In genomic region chr1:155931332-155932038, GRCh38 we compare ENCODE assay signal across 11 cellular contexts. TPM values are rescaled to one million over a fixed set of nuclear protein-coding genes. Genes with fewer than 3 reads are reported as not detected.
DNase-seq lines count a peak whose midpoint lies in the region; ATAC-seq and TF ChIP-seq lines count a peak whose summit lies in the region.
"Had no signal": no experiment of that assay in that cellular context is flagged by ENCODE, and none has a peak within 500 bp of the region (broad histone marks: within the 10 kb centered on the region; RNA-seq: fewer than 3 reads in every experiment).

No MANE protein-coding gene starts in this region.

- H3K4me3 Mint-ChIP-seq in activated CD4-positive, alpha-beta T cell treated with anti-CD3 and anti-CD28 coated beads, Interleukin-2, amount 10 ng/mL, durations not matched to agents 7 days and 5 days = peak overlapping the region; percentile 47
- peak overlapping the region; percentile 19 for H3K4me3 Mint-ChIP-seq in activated B cell treated with CpG ODN at 0.5 μM for 24 hours
- peak overlapping the region; percentile 73 for H3K4me3 Mint-ChIP-seq in stimulated activated memory B cell treated with anti-CD40 and anti-IgM and Interleukin-4, amounts not matched to agents 10 μg/mL and 1 μg/mL and 100 μg/mL, for 72 hours

- peaks cover 46% of the 10 kb centered on the region for H3K4me1 Mint-ChIP-seq in activated CD4-positive, alpha-beta T cell treated with anti-CD3 and anti-CD28 coated beads, Interleukin-2, amount 10 ng/mL, durations not matched to agents 7 days and 5 days
- peaks cover 30% of the 10 kb centered on the region for H3K4me1 Mint-ChIP-seq in activated B cell treated with CpG ODN at 0.5 μM for 24 hours
- H3K4me1 Mint-ChIP-seq in stimulated activated memory B cell treated with anti-CD40 and anti-IgM and Interleukin-4, amounts not matched to agents 10 μg/mL and 1 μg/mL and 100 μg/mL, for 72 hours = peaks cover 25% of the 10 kb centered on the region

- POLR2A ChIA-PET in activated CD4-positive, alpha-beta T cell treated with anti-CD3 and anti-CD28 coated beads, Interleukin-2, amount 10 ng/mL, durations not matched to agents 7 days and 5 days (lab: Charles Lee) = no interaction called here
- POLR2A ChIA-PET in activated B cell treated with CpG ODN at 0.5 μM for 24 hours (lab: Charles Lee) = interaction anchor here (0.6 to 1.5 kb wide), 12 partner anchors 11 to 577 kb away, joined by 3 to 17 read pairs (median 4); partner anchors contain the start of gene ARHGEF2

- no peaks in the 10 kb centered on the region for H3K9me3 Mint-ChIP-seq in activated CD4-positive, alpha-beta T cell treated with anti-CD3 and anti-CD28 coated beads, Interleukin-2, amount 10 ng/mL, durations not matched to agents 7 days and 5 days
- H3K9me3 Mint-ChIP-seq in activated B cell treated with CpG ODN at 0.5 μM for 24 hours = no peaks in the 10 kb centered on the region
- no peaks in the 10 kb centered on the region for H3K9me3 Mint-ChIP-seq in stimulated activated memory B cell treated with anti-CD40 and anti-IgM and Interleukin-4, amounts not matched to agents 10 μg/mL and 1 μg/mL and 100 μg/mL, for 72 hours

- ATAC-seq in activated B cell treated with CpG ODN at 0.5 μM for 24 hours (ENCODE audit: low read depth) = no peak
- ATAC-seq in stimulated activated memory B cell treated with anti-CD40 and anti-IgM and Interleukin-4, amounts not matched to agents 10 μg/mL and 1 μg/mL and 100 μg/mL, for 72 hours = no peak
- no peak for ATAC-seq in HG02884 (IDR thresholded peaks at IDR 0.05; ENCODE audit: unreplicated experiment)
- no peak for ATAC-seq in GM18909 (IDR thresholded peaks at IDR 0.05; ENCODE audit: poor library complexity, unreplicated experiment)
- no peak for ATAC-seq in GM21619 (IDR thresholded peaks at IDR 0.05; ENCODE audit: unreplicated experiment)
- ATAC-seq: left lobe of liver had no signal

- H3K27ac Mint-ChIP-seq in activated CD4-positive, alpha-beta T cell treated with anti-CD3 and anti-CD28 coated beads, Interleukin-2, amount 10 ng/mL, durations not matched to agents 7 days and 5 days = peak overlapping the region; percentile 62
- H3K27ac Mint-ChIP-seq in activated B cell treated with CpG ODN at 0.5 μM for 24 hours = peak overlapping the region; percentile 30
- peak overlapping the region; percentile 81 for H3K27ac Mint-ChIP-seq in stimulated activated memory B cell treated with anti-CD40 and anti-IgM and Interleukin-4, amounts not matched to agents 10 μg/mL and 1 μg/mL and 100 μg/mL, for 72 hours

- no peak for DNase-seq in activated CD4-positive, alpha-beta T cell treated with anti-CD3 and anti-CD28 coated beads, Interleukin-2, amount 10 ng/mL, durations not matched to agents 7 days and 5 days
- no peak for DNase-seq in activated CD4-positive, alpha-beta T cell treated with anti-CD3 and anti-CD28 coated beads for 1 hour
- peak; percentile 1 for DNase-seq in activated B cell treated with CpG ODN at 0.5 μM for 24 hours
- peak; percentile 80 for DNase-seq in glomerular visceral epithelial cell (ENCODE audit: extremely low spot score)
- DNase-seq: stimulated activated naive CD4-positive, alpha-beta T cell treated with Interleukin-2 at 50 U/mL for 16 hours had no signal

- peaks cover 43% of the 10 kb centered on the region for H3K36me3 Mint-ChIP-seq in activated CD4-positive, alpha-beta T cell treated with anti-CD3 and anti-CD28 coated beads, Interleukin-2, amount 10 ng/mL, durations not matched to agents 7 days and 5 days (ENCODE audit: low read depth)
- peaks cover 61% of the 10 kb centered on the region for H3K36me3 Mint-ChIP-seq in activated B cell treated with CpG ODN at 0.5 μM for 24 hours (ENCODE audit: low read depth)
- H3K36me3 Mint-ChIP-seq in stimulated activated memory B cell treated with anti-CD40 and anti-IgM and Interleukin-4, amounts not matched to agents 10 μg/mL and 1 μg/mL and 100 μg/mL, for 72 hours = peaks cover 39% of the 10 kb centered on the region

- no peak for TF ChIP-seq CTCF in activated B cell treated with CpG ODN at 0.5 μM for 24 hours (IDR thresholded peaks at IDR 0.05)

- intact Hi-C loops in activated B cell treated with CpG ODN at 0.5 μM for 24 hours (cut with micrococcal nuclease) = no loop called here

- CTCF ChIA-PET in activated CD4-positive, alpha-beta T cell treated with anti-CD3 and anti-CD28 coated beads, Interleukin-2, amount 10 ng/mL, durations not matched to agents 7 days and 5 days (lab: Charles Lee) = interaction anchor here (0.6 to 2.8 kb wide), 7 partner anchors 8 to 373 kb away, joined by 3 to 18 read pairs (median 4); no protein-coding TSS in a partner anchor
- CTCF ChIA-PET in activated B cell treated with CpG ODN at 0.5 μM for 24 hours (lab: Charles Lee) = interaction anchor here (1.0 to 5.7 kb wide), 2 partner anchors 59 to 135 kb away, joined by 3 to 52 read pairs; no protein-coding TSS in a partner anchor

- H3K27me3 Mint-ChIP-seq in activated CD4-positive, alpha-beta T cell treated with anti-CD3 and anti-CD28 coated beads, Interleukin-2, amount 10 ng/mL, durations not matched to agents 7 days and 5 days = no peaks in the 10 kb centered on the region
- H3K27me3 Mint-ChIP-seq in activated B cell treated with CpG ODN at 0.5 μM for 24 hours = no peaks in the 10 kb centered on the region
- H3K27me3 Mint-ChIP-seq in stimulated activated memory B cell treated with anti-CD40 and anti-IgM and Interleukin-4, amounts not matched to agents 10 μg/mL and 1 μg/mL and 100 μg/mL, for 72 hours = no peaks in the 10 kb centered on the region

RNA-seq across cellular contexts. Expression of gene KHDC4, which starts 2.7 kb away (rescaled TPM):
- 10 to 100 TPM; 66.3 to 67.3 TPM for total RNA-seq in activated CD4-positive, alpha-beta T cell treated with anti-CD3 and anti-CD28 coated beads, Interleukin-2, amount 10 ng/mL, durations not matched to agents 7 days and 5 days
- total RNA-seq in activated B cell treated with CpG ODN at 0.5 μM for 24 hours = 88.3 and 105 TPM in 2 replicates

RNA-seq across cellular contexts. Expression of gene RXFP4, which starts 10.0 kb away (rescaled TPM):
- not detected for total RNA-seq in activated CD4-positive, alpha-beta T cell treated with anti-CD3 and anti-CD28 coated beads, Interleukin-2, amount 10 ng/mL, durations not matched to agents 7 days and 5 days
- total RNA-seq in activated B cell treated with CpG ODN at 0.5 μM for 24 hours = not detected in 2 replicates
- total RNA-seq: left lobe of liver, LHCN-M2 had no signal

RNA-seq across cellular contexts. Expression of gene RIT1, which starts 20.3 kb away (rescaled TPM):
- 10 to 100 TPM; 24.0 to 28.4 TPM for total RNA-seq in activated CD4-positive, alpha-beta T cell treated with anti-CD3 and anti-CD28 coated beads, Interleukin-2, amount 10 ng/mL, durations not matched to agents 7 days and 5 days
- total RNA-seq in activated B cell treated with CpG ODN at 0.5 μM for 24 hours = 32.7 and 38.6 TPM in 2 replicates

RNA-seq across cellular contexts. Expression of gene ARHGEF2, which starts 46.9 kb away (rescaled TPM):
- 100 to 1,000 TPM; 157 to 191 TPM for total RNA-seq in activated CD4-positive, alpha-beta T cell treated with anti-CD3 and anti-CD28 coated beads, Interleukin-2, amount 10 ng/mL, durations not matched to agents 7 days and 5 days
- total RNA-seq in activated B cell treated with CpG ODN at 0.5 μM for 24 hours = 188 and 207 TPM in 2 replicates

Comparison
In these comparisons a context has a peak if more than half of its experiments do, and no peak if none do; other contexts are left out.
1. DNase-seq: peak in activated B cell treated with CpG ODN at 0.5 μM for 24 hours (single experiment) and glomerular visceral epithelial cell (single experiment); none in activated CD4-positive, alpha-beta T cell treated with anti-CD3 and anti-CD28 coated beads, Interleukin-2, amount 10 ng/mL, durations not matched to agents 7 days and 5 days (single experiment) and activated CD4-positive, alpha-beta T cell treated with anti-CD3 and anti-CD28 coated beads for 1 hour (single experiment).
2. H3K27ac Mint-ChIP-seq: peak in every context shown above with its lines; median percentile 81 in stimulated activated memory B cell treated with anti-CD40 and anti-IgM and Interleukin-4, amounts not matched to agents 10 μg/mL and 1 μg/mL and 100 μg/mL, for 72 hours; 62 in activated CD4-positive, alpha-beta T cell treated with anti-CD3 and anti-CD28 coated beads, Interleukin-2, amount 10 ng/mL, durations not matched to agents 7 days and 5 days; 30 in activated B cell treated with CpG ODN at 0.5 μM for 24 hours.
3. H3K4me3 Mint-ChIP-seq: peak in every context shown above with its lines; median percentile 73 in stimulated activated memory B cell treated with anti-CD40 and anti-IgM and Interleukin-4, amounts not matched to agents 10 μg/mL and 1 μg/mL and 100 μg/mL, for 72 hours; 47 in activated CD4-positive, alpha-beta T cell treated with anti-CD3 and anti-CD28 coated beads, Interleukin-2, amount 10 ng/mL, durations not matched to agents 7 days and 5 days; 19 in activated B cell treated with CpG ODN at 0.5 μM for 24 hours.